18 cellular contexts compared by ENCODE assay signal in the genomic region with DNA sequence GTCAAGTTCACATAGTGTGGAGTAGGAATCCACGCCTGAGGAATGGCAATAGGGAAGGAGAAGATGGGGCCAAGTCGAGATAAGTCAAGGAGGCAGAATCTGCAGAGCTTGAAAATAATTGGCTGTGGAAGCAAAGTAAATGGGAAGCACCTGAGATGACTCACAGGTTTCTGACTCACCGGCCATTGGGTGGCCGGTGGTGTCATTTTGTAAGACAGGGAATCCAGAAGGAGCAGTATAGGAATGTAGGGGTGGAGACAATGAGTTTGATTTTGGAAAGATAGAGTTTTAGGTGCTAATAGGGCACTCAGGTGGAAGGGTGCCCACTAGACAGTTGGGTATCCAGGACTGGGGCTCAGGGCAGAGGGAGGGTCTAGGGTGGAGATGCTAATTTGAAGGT.
DNase-seq lines count a peak whose midpoint lies in the region; ATAC-seq and TF ChIP-seq lines count a peak whose summit lies in the region.
"Had no signal": no experiment of that assay in that cellular context is flagged by ENCODE, and none has a peak within 500 bp of the region (broad histone marks: within the 10 kb centered on the region; RNA-seq: fewer than 3 reads in every experiment).

No MANE protein-coding gene starts in this region.

- 70% methylated on average over 4 of the region's 4 CpGs for WGBS in smooth muscle cell (ENCODE audit: low lambda C conversion rate)

- POLR2A ChIA-PET in HEK293 (lab: Yijun Ruan, JAX), result no interaction called here

- H3K4me3 ChIP-seq in HEK293 (ENCODE audit: low read depth, low read length), result no peak overlapping the region
- no peak overlapping the region for H3K4me3 ChIP-seq in fibroblast of mammary gland (ENCODE audit: control insufficient read depth, low read depth, low read length)
- no peak overlapping the region for H3K4me3 ChIP-seq in smooth muscle cell
- H3K4me3 ChIP-seq: SJCRH30 had no signal

- H3K9me3 ChIP-seq in HEK293 (ENCODE audit: control insufficient read depth, insufficient read depth, low read depth, low read length) (no peaks in the 10 kb centered on the region), smooth muscle cell (replicated peaks; ENCODE audit: low read depth) (no peaks in the 10 kb centered on the region)
- H3K9me3 ChIP-seq: SJCRH30 had no signal

- no peaks in the 10 kb centered on the region for H3K4me1 Mint-ChIP-seq in activated T-cell treated with anti-CD3 and anti-CD28 coated beads, Interleukin-2, amount 50 U/mL, for 4 hours (ENCODE audit: low read depth)
- H3K4me1 Mint-ChIP-seq: activated CD8-positive, alpha-beta memory T cell treated with anti-CD3 and anti-CD28 coated beads, Interleukin-2, amount 10 ng/mL, durations not matched to agents 7 days and 5 days; CD14-positive monocyte had no signal

- no peaks in the 10 kb centered on the region for H3F3A ChIP-seq in smooth muscle cell (ENCODE audit: low read depth)

- no peak overlapping the region for H3K4me3 Mint-ChIP-seq in activated T-cell treated with anti-CD3 and anti-CD28 coated beads, Interleukin-2, amount 50 U/mL, for 4 hours
- H3K4me3 Mint-ChIP-seq: activated CD8-positive, alpha-beta memory T cell treated with anti-CD3 and anti-CD28 coated beads, Interleukin-2, amount 10 ng/mL, durations not matched to agents 7 days and 5 days; activated T-helper 1 cell treated with anti-CD3 and anti-CD28 coated beads, Interleukin-12 subunit alpha, Interleukin-12 subunit beta, Interleukin-2, Interleukin-4 antibody, amounts not matched to agents 30 ng/mL and 10 ng/mL and 1 ng/mL, durations not matched to agents 14 hours and 24 hours and 36 hours; CD14-positive monocyte had no signal

- DNase-seq in Caki2 (ENCODE audit: low read depth) (peak; percentile 44), RPMI7951 (ENCODE audit: low read depth) (peak; percentile 70), fibroblast of mammary gland (ENCODE audit: low read depth) (peak; percentile 31), smooth muscle cell (lab: John Stamatoyannopoulos, UW; ENCODE audit: unreplicated experiment) (no peak), HuH-7.5 (ENCODE audit: low spot score) (no peak), NCI-H345 (lab: John Stamatoyannopoulos, UW) (no peak)
- DNase-seq in activated T-cell treated with anti-CD3 and anti-CD28 coated beads, Interleukin-2, amount 50 U/mL, for 4 hours, result no peak
- DNase-seq: activated CD4-positive, alpha-beta T cell treated with anti-CD3 and anti-CD28 coated beads for 4 hours; activated CD8-positive, alpha-beta memory T cell treated with anti-CD3 and anti-CD28 coated beads, Interleukin-2, amount 10 ng/mL, durations not matched to agents 7 days and 5 days; aorta; NCI-H1694 treated with DMSO at 0.1 percent for 48 hours; NCI-H82; SJCRH30; stimulated activated CD4-positive, alpha-beta T cell treated with anti-CD3 and anti-CD28 coated beads, Interleukin-1b, Interleukin-23, amount 100 ng/mL, for 48 hours had no signal

- H3K36me3 Mint-ChIP-seq in activated T-cell treated with anti-CD3 and anti-CD28 coated beads, Interleukin-2, amount 50 U/mL, for 4 hours (ENCODE audit: insufficient read depth), result no peaks in the 10 kb centered on the region
- H3K36me3 Mint-ChIP-seq: activated CD8-positive, alpha-beta memory T cell treated with anti-CD3 and anti-CD28 coated beads, Interleukin-2, amount 10 ng/mL, durations not matched to agents 7 days and 5 days; activated naive CD4-positive, alpha-beta T cell treated with anti-CD3 and anti-CD28 coated beads, Interleukin-2, amount 50 U/mL, for 72 hours; CD14-positive monocyte had no signal

- no peaks in the 10 kb centered on the region for H3K36me3 ChIP-seq in HEK293 (ENCODE audit: control insufficient read depth in 2 of 2, insufficient read depth in 1 of 2, low read length in 2 of 2)
- H3K36me3 ChIP-seq in smooth muscle cell (ENCODE audit: low read depth), result no peaks in the 10 kb centered on the region
- H3K36me3 ChIP-seq: SJCRH30 had no signal

- TF ChIP-seq CTCF in HEK293 (tag by site-specific recombination; IDR thresholded peaks at IDR 0.05) (no peak), fibroblast of mammary gland (conservative IDR thresholded peaks at IDR 0.05; ENCODE audit: control insufficient read depth, insufficient read depth, low read depth, low read length) (no peak), smooth muscle cell (IDR thresholded peaks at IDR 0.05; ENCODE audit: borderline replicate concordance, insufficient read depth, poor library complexity, severe bottlenecking) (no peak)

- H2AFZ ChIP-seq in smooth muscle cell (ENCODE audit: low read depth), result no peak overlapping the region

- CTCF ChIA-PET in HEK293 (lab: Yijun Ruan, JAX), result no interaction called here

- H3K27me3 Mint-ChIP-seq in activated T-cell treated with anti-CD3 and anti-CD28 coated beads, Interleukin-2, amount 50 U/mL, for 4 hours (ENCODE audit: low read depth), result no peaks in the 10 kb centered on the region
- H3K27me3 Mint-ChIP-seq: activated CD8-positive, alpha-beta memory T cell treated with anti-CD3 and anti-CD28 coated beads, Interleukin-2, amount 10 ng/mL, durations not matched to agents 7 days and 5 days had no signal

- in situ Hi-C loops in Caki2 (cut with HindIII; ENCODE audit: low pct_unique_long_range_greater_than_20kb, low sequenced_read_pairs), result no loop called here

- no peak overlapping the region for H3K27ac ChIP-seq in HEK293 (ENCODE audit: extremely low read depth, low read depth, low read length)
- no peak overlapping the region for H3K27ac ChIP-seq in smooth muscle cell (ENCODE audit: low read depth)
- H3K27ac ChIP-seq: SJCRH30 had no signal

- no peaks in the 10 kb centered on the region for H3K27me3 ChIP-seq in smooth muscle cell (ENCODE audit: low read depth)
- H3K27me3 ChIP-seq: SJCRH30 had no signal

- H4K20me1 ChIP-seq in smooth muscle cell (ENCODE audit: low read depth), result no peaks in the 10 kb centered on the region

- ATAC-seq in activated T-cell treated with anti-CD3 and anti-CD28 coated beads, Interleukin-2, amount 50 U/mL, for 4 hours, result no peak
- ATAC-seq: activated CD8-positive, alpha-beta memory T cell treated with anti-CD3 and anti-CD28 coated beads, Interleukin-2, amount 10 ng/mL, durations not matched to agents 7 days and 5 days; activated naive CD4-positive, alpha-beta T cell treated with anti-CD3 and anti-CD28 coated beads, Interleukin-2, amount 50 U/mL, for 72 hours had no signal

- no peaks in the 10 kb centered on the region for H3K4me1 ChIP-seq in HEK293 (ENCODE audit: control insufficient read depth, insufficient read depth, low read length)
- no peaks in the 10 kb centered on the region for H3K4me1 ChIP-seq in smooth muscle cell (ENCODE audit: low read depth)

- no peak overlapping the region for H3K9ac ChIP-seq in smooth muscle cell (ENCODE audit: low read depth)

- no peaks in the 10 kb centered on the region for H3K79me2 ChIP-seq in smooth muscle cell (ENCODE audit: low read depth)

- no peaks in the 10 kb centered on the region for H3K9me3 Mint-ChIP-seq in activated T-cell treated with anti-CD3 and anti-CD28 coated beads, Interleukin-2, amount 50 U/mL, for 4 hours
- H3K9me3 Mint-ChIP-seq: activated naive CD4-positive, alpha-beta T cell treated with anti-CD3 and anti-CD28 coated beads, Interleukin-2, amount 50 U/mL, for 72 hours; activated T-helper 1 cell treated with anti-CD3 and anti-CD28 coated beads, Interleukin-12 subunit alpha, Interleukin-12 subunit beta, Interleukin-2, Interleukin-4 antibody, amounts not matched to agents 30 ng/mL and 10 ng/mL and 1 ng/mL, durations not matched to agents 14 hours and 24 hours and 36 hours had no signal

- H3K4me2 ChIP-seq in smooth muscle cell, result no peak overlapping the region

TF ChIP-seq in HEK293, 187 proteins besides CTCF, POLR2A, EP300 and RAD21 (continues in another document):
- TF ChIP-seq SP2 (tag by site-specific recombination; IDR thresholded peaks at IDR 0.05) (no peak), ZNF670 (tag by site-specific recombination; IDR thresholded peaks at IDR 0.05; ENCODE audit: low read depth) (no peak), ZNF600 (tag by site-specific recombination; IDR thresholded peaks at IDR 0.05) (peak; percentile 15; the same call in 1 of the 2 replicates), ZNF366 (tag by site-specific recombination; conservative IDR thresholded peaks at IDR 0.05) (no peak)
- TF ChIP-seq, protein P1, sequence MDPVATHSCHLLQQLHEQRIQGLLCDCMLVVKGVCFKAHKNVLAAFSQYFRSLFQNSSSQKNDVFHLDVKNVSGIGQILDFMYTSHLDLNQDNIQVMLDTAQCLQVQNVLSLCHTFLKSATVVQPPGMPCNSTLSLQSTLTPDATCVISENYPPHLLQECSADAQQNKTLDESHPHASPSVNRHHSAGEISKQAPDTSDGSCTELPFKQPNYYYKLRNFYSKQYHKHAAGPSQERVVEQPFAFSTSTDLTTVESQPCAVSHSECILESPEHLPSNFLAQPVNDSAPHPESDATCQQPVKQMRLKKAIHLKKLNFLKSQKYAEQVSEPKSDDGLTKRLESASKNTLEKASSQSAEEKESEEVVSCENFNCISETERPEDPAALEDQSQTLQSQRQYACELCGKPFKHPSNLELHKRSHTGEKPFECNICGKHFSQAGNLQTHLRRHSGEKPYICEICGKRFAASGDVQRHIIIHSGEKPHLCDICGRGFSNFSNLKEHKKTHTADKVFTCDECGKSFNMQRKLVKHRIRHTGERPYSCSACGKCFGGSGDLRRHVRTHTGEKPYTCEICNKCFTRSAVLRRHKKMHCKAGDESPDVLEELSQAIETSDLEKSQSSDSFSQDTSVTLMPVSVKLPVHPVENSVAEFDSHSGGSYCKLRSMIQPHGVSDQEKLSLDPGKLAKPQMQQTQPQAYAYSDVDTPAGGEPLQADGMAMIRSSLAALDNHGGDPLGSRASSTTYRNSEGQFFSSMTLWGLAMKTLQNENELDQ (tag by site-specific recombination; IDR thresholded peaks at IDR 0.05; ENCODE audit: low read depth), result no peak
- TF ChIP-seq, protein P2, sequence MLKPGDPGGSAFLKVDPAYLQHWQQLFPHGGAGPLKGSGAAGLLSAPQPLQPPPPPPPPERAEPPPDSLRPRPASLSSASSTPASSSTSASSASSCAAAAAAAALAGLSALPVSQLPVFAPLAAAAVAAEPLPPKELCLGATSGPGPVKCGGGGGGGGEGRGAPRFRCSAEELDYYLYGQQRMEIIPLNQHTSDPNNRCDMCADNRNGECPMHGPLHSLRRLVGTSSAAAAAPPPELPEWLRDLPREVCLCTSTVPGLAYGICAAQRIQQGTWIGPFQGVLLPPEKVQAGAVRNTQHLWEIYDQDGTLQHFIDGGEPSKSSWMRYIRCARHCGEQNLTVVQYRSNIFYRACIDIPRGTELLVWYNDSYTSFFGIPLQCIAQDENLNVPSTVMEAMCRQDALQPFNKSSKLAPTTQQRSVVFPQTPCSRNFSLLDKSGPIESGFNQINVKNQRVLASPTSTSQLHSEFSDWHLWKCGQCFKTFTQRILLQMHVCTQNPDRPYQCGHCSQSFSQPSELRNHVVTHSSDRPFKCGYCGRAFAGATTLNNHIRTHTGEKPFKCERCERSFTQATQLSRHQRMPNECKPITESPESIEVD (tag by site-specific recombination; IDR thresholded peaks at IDR 0.05), result no peak

Comparison
In these comparisons a context has a peak if more than half of its experiments do, and no peak if none do; other contexts are left out.
1. DNase-seq: peak in Caki2 (single experiment), RPMI7951 (single experiment) and fibroblast of mammary gland (single experiment); none in activated T-cell treated with anti-CD3 and anti-CD28 coated beads, Interleukin-2, amount 50 U/mL, for 4 hours (single experiment), smooth muscle cell (single experiment), HuH-7.5 (single experiment) and NCI-H345 (single experiment).